ENCODE assay signal across 7 cellular contexts in genomic region chr9:130518198-130518597, GRCh38.
"Had no signal": no experiment of that assay in that cellular context is flagged by ENCODE, and none has a peak within 500 bp of the region (broad histone marks: within the 10 kb centered on the region; RNA-seq: fewer than 3 reads in every experiment).

No MANE protein-coding gene starts in this region.

- ATAC-seq: GM23338, HCT116 had no signal

- H3K36me3 ChIP-seq: HAP-1 had no signal

- H3K4me1 ChIP-seq: HAP-1 had no signal

- H3K9me3 ChIP-seq: HAP-1 had no signal

- H3K4me3 ChIP-seq: GM23338, HAP-1 had no signal

- H3K27ac ChIP-seq: HL-60 had no signal

- DNase-seq: H7, HFFc6, IMR-90 had no signal

- H3K4me2 ChIP-seq: GM23338 had no signal
